Comparison of ENCODE assay signal across 13 cellular contexts in genomic region chr4:87865960-87866598, GRCh38. TPM values are rescaled to one million over a fixed set of nuclear protein-coding genes. Genes with fewer than 3 reads are reported as not detected.
DNase-seq lines count a peak whose midpoint lies in the region; ATAC-seq and TF ChIP-seq lines count a peak whose summit lies in the region.
"Had no signal": no experiment of that assay in that cellular context is flagged by ENCODE, and none has a peak within 500 bp of the region (broad histone marks: within the 10 kb centered on the region; RNA-seq: fewer than 3 reads in every experiment).

No MANE protein-coding gene starts in this region.

- no peak for ATAC-seq in right cardiac atrium
- no peak for ATAC-seq in HG03159 (IDR thresholded peaks at IDR 0.05; ENCODE audit: unreplicated experiment)
- ATAC-seq in GM19351 (IDR thresholded peaks at IDR 0.05; ENCODE audit: unreplicated experiment) = no peak

- no peak overlapping the region for H3K27ac ChIP-seq in right cardiac atrium (ENCODE audit: low read length)
- H3K27ac ChIP-seq: skin epidermis had no signal

- H3K4me1 ChIP-seq in right cardiac atrium (ENCODE audit: control insufficient read depth, insufficient read depth, low read length) = no peaks in the 10 kb centered on the region

- WGBS in right cardiac atrium = 60% methylated on average over 1 of the region's 1 CpG

- TF ChIP-seq CTCF in Calu3 (IDR thresholded peaks at IDR 0.05; ENCODE audit: unreplicated experiment) (no peak), neural crest cell (conservative IDR thresholded peaks at IDR 0.05) (no peak)

- H3K27ac Mint-ChIP-seq in Calu3 (ENCODE audit: unreplicated experiment) = peak overlapping the region; percentile 77
- H3K27ac Mint-ChIP-seq in neural crest cell (ENCODE audit: unreplicated experiment) = peak overlapping the region; percentile 81
- H3K27ac Mint-ChIP-seq: memory B cell had no signal

- no peak overlapping the region for H3K4me3 ChIP-seq in right cardiac atrium (ENCODE audit: low read length)
- H3K4me3 ChIP-seq: skin epidermis had no signal

- no TSS peak for BruUV-seq in Calu3 (replicated peaks; lab: Mats Ljungman, UMichigan)

- no peaks in the 10 kb centered on the region for H3K27me3 Mint-ChIP-seq in Calu3 (ENCODE audit: unreplicated experiment)
- H3K27me3 Mint-ChIP-seq in neural crest cell (ENCODE audit: low read depth) = no peaks in the 10 kb centered on the region

- no peaks in the 10 kb centered on the region for H3K27me3 ChIP-seq in right cardiac atrium (ENCODE audit: control insufficient read depth, insufficient read depth)

- DNase-seq in Calu3 = no peak
- DNase-seq in NCI-H226 = peak; percentile 25
- peak; percentile 28 for DNase-seq in fibroblast of peridontal ligament (ENCODE audit: extremely low read depth)
- DNase-seq in neural crest cell (ENCODE audit: low read depth, low spot score) = no peak
- no peak for DNase-seq in right cardiac atrium
- DNase-seq in germinal center (ENCODE audit: low spot score) = no peak
- DNase-seq: NCI-H187 treated with DMSO at 0.1 percent for 48 hours; stimulated activated CD8-positive, alpha-beta memory T cell treated with anti-CD3 and anti-CD28 coated beads, Interleukin-4, amount 100 ng/mL, for 48 hours had no signal

- H3K9me3 Mint-ChIP-seq in Calu3 (ENCODE audit: low read depth, unreplicated experiment) (peaks cover 6% of the 10 kb centered on the region), neural crest cell (peaks cover 8% of the 10 kb centered on the region)
- H3K9me3 Mint-ChIP-seq: memory B cell had no signal

- peaks cover 33% of the 10 kb centered on the region for H3K4me1 Mint-ChIP-seq in Calu3 (ENCODE audit: low read depth, unreplicated experiment)
- peaks cover 20% of the 10 kb centered on the region for H3K4me1 Mint-ChIP-seq in neural crest cell
- H3K4me1 Mint-ChIP-seq: memory B cell had no signal

- H3K9me3 ChIP-seq in right cardiac atrium (ENCODE audit: control insufficient read depth, low read length) = no peaks in the 10 kb centered on the region

- no peaks in the 10 kb centered on the region for H3K36me3 Mint-ChIP-seq in Calu3 (ENCODE audit: insufficient read depth, unreplicated experiment)
- peaks cover 2% of the 10 kb centered on the region for H3K36me3 Mint-ChIP-seq in neural crest cell (ENCODE audit: low read depth)
- H3K36me3 Mint-ChIP-seq: memory B cell had no signal

- H3K4me3 Mint-ChIP-seq in Calu3 (ENCODE audit: low read depth, unreplicated experiment) = peak overlapping the region; percentile 12
- peak overlapping the region; percentile 20 for H3K4me3 Mint-ChIP-seq in neural crest cell
- H3K4me3 Mint-ChIP-seq: memory B cell had no signal

- intact Hi-C loops in Calu3 (cut with micrococcal nuclease; ENCODE audit: unreplicated experiment) = no loop called here
- intact Hi-C loops in right cardiac atrium (cut with DNase I) = no loop called here

- CTCF ChIA-PET in Calu3 (lab: Charles Lee) = interaction anchor here (0.5 kb wide), 1 partner anchor 396 kb away, joined by 5 read pairs; no protein-coding TSS in a partner anchor

RNA-seq across cellular contexts. Expression of gene MEPE, which starts 33.3 kb away (rescaled TPM):
- not detected in 2 replicates for total RNA-seq in Calu3 (2022)
- not detected in 2 replicates for total RNA-seq in neural crest cell
- total RNA-seq in right cardiac atrium = not detected
- not detected for polyA plus RNA-seq in right cardiac atrium
- total RNA-seq: RPMI7951 had no signal

Comparison
In these comparisons a context has a peak if more than half of its experiments do, and no peak if none do; other contexts are left out.
1. DNase-seq: peak in NCI-H226 (single experiment) and fibroblast of peridontal ligament (single experiment); none in Calu3 (single experiment), neural crest cell (single experiment), right cardiac atrium (0 of 3) and germinal center (single experiment).